16 cellular contexts compared by ENCODE assay signal in the genomic region with DNA sequence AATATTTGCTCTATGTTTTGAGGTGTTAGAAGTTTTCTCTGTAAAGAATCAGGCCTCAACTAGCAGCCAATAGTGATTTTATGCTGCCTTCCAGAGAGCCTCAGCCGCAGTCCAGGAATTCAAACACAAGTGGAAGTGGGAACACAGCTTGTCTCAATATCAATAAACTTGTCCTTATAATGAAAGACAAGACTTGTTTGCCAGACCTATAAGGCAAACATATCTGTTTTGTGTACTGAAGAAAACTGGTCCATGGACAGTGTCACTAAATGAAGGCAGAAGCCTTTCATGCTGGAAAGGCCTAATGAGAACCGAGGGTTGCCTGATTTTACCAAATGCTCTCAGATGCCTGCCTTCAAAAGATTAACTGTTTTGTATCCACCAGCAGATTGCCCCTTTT.
DNase-seq lines count a peak whose midpoint lies in the region; ATAC-seq and TF ChIP-seq lines count a peak whose summit lies in the region.
"Had no signal": no experiment of that assay in that cellular context is flagged by ENCODE, and none has a peak within 500 bp of the region (broad histone marks: within the 10 kb centered on the region; RNA-seq: fewer than 3 reads in every experiment).

No MANE protein-coding gene starts in this region.

- H3K79me2 ChIP-seq in hepatocyte (no peaks in the 10 kb centered on the region), smooth muscle cell (ENCODE audit: low read depth) (no peaks in the 10 kb centered on the region)

- peak overlapping the region; percentile 12 for H3K4me2 ChIP-seq in hepatocyte
- H3K4me2 ChIP-seq in smooth muscle cell = no peak overlapping the region
- H3K4me2 ChIP-seq: BLaER1 treated with 17β-estradiol and CSF1 and Interleukin-3, amounts not matched to agents 10 nM and 100 nM had no signal

- DNase-seq in NCI-H82 (lab: John Stamatoyannopoulos, UW) = peak; percentile 84
- no peak for DNase-seq in NCI-H82 treated with DMSO at 0.1 percent for 48 hours (lab: John Stamatoyannopoulos, UW; ENCODE audit: unreplicated experiment)
- no peak for DNase-seq in hepatocyte (ENCODE audit: low spot score)
- peak; percentile 12 for DNase-seq in prostate gland (ENCODE audit: low spot score)
- DNase-seq in transverse colon = no peak
- DNase-seq in cortex of kidney (lab: John Stamatoyannopoulos, UW) = no peak
- DNase-seq in stimulated activated naive CD8-positive, alpha-beta T cell treated with anti-CD3 and anti-CD28 coated beads, Interleukin-15, Interleukin-2, amounts not matched to agents 100 U/mL and 50 U/mL, for 24 hours = no peak
- no peak for DNase-seq in smooth muscle cell (lab: John Stamatoyannopoulos, UW; ENCODE audit: unreplicated experiment)
- DNase-seq: ACHN; CD4-positive, CD25-positive, alpha-beta regulatory T cell; DMS79; EL; HCEC 1CT; HFFc6 had no signal

- H3K27me3 ChIP-seq in hepatocyte (no peaks in the 10 kb centered on the region), prostate gland (replicated peaks; ENCODE audit: insufficient read depth) (no peaks in the 10 kb centered on the region), transverse colon (no peaks in the 10 kb centered on the region), smooth muscle cell (ENCODE audit: low read depth) (peaks cover 7% of the 10 kb centered on the region)
- H3K27me3 ChIP-seq: BLaER1 treated with 17β-estradiol and CSF1 and Interleukin-3, amounts not matched to agents 10 nM and 100 nM had no signal

- no peaks in the 10 kb centered on the region for H3K9me3 ChIP-seq in hepatocyte (ENCODE audit: low read depth)
- H3K9me3 ChIP-seq in prostate gland = no peaks in the 10 kb centered on the region
- no peaks in the 10 kb centered on the region for H3K9me3 ChIP-seq in transverse colon
- H3K9me3 ChIP-seq in smooth muscle cell (replicated peaks; ENCODE audit: low read depth) = no peaks in the 10 kb centered on the region
- H3K9me3 ChIP-seq: BLaER1 treated with 17β-estradiol and CSF1 and Interleukin-3, amounts not matched to agents 10 nM and 100 nM had no signal

- no peak overlapping the region for H3K9ac ChIP-seq in smooth muscle cell (ENCODE audit: low read depth)
- H3K9ac ChIP-seq: BLaER1 treated with 17β-estradiol and CSF1 and Interleukin-3, amounts not matched to agents 10 nM and 100 nM had no signal

- no peak overlapping the region for H3K27ac ChIP-seq in hepatocyte
- no peak overlapping the region for H3K27ac ChIP-seq in prostate gland
- H3K27ac ChIP-seq in transverse colon = peak overlapping the region in 3 of 4 donors; percentile 8 to 62 (median 32)
- no peak overlapping the region for H3K27ac ChIP-seq in smooth muscle cell (ENCODE audit: low read depth)
- H3K27ac ChIP-seq: BLaER1 treated with 17β-estradiol and CSF1 and Interleukin-3, amounts not matched to agents 10 nM and 100 nM; HL-60 had no signal

- H3F3A ChIP-seq in smooth muscle cell (ENCODE audit: low read depth) = no peaks in the 10 kb centered on the region

- in situ Hi-C loops in transverse colon (cut with MboI; ENCODE audit: low pct_ligation_motif_present in 1 of 4, low pct_unique_long_range_greater_than_20kb in 1 of 4, low sequenced_read_pairs in 3 of 4) = no loop called here

- no peak for TF ChIP-seq EP300 in transverse colon (IDR thresholded peaks at IDR 0.05; ENCODE audit: low read depth)

- TF ChIP-seq POLR2A in prostate gland (IDR thresholded peaks at IDR 0.05) = no peak
- no peak for TF ChIP-seq POLR2A in transverse colon (IDR thresholded peaks at IDR 0.05)

- no peaks in the 10 kb centered on the region for H4K20me1 ChIP-seq in hepatocyte (ENCODE audit: insufficient read depth, poor library complexity, severe bottlenecking)
- no peaks in the 10 kb centered on the region for H4K20me1 ChIP-seq in smooth muscle cell (ENCODE audit: low read depth)
- H4K20me1 ChIP-seq: BLaER1 treated with 17β-estradiol and CSF1 and Interleukin-3, amounts not matched to agents 10 nM and 100 nM had no signal

- TF ChIP-seq CTCF in hepatocyte (IDR thresholded peaks at IDR 0.05; ENCODE audit: poor library complexity) = no peak
- TF ChIP-seq CTCF in prostate gland (IDR thresholded peaks at IDR 0.05) = no peak
- no peak for TF ChIP-seq CTCF in transverse colon (IDR thresholded peaks at IDR 0.05)
- no peak for TF ChIP-seq CTCF in smooth muscle cell (IDR thresholded peaks at IDR 0.05; ENCODE audit: borderline replicate concordance, insufficient read depth, poor library complexity, severe bottlenecking)

- intact Hi-C loops in prostate gland (cut with DNase I) = no loop called here
- intact Hi-C loops in transverse colon (cut with DNase I; ENCODE audit: low total_unique reads) = no loop called here

- no peak for ATAC-seq in stimulated activated naive CD8-positive, alpha-beta T cell treated with anti-CD3 and anti-CD28 coated beads, Interleukin-15, Interleukin-2, amounts not matched to agents 100 U/mL and 50 U/mL, for 24 hours

- peaks cover 4% of the 10 kb centered on the region for H3K4me1 ChIP-seq in hepatocyte (ENCODE audit: insufficient read depth)
- H3K4me1 ChIP-seq in prostate gland (replicated peaks) = no peaks in the 10 kb centered on the region
- H3K4me1 ChIP-seq in transverse colon = peaks cover 0 to 5% (median 0%) of the 10 kb centered on the region in 4 donors
- peaks cover 27% of the 10 kb centered on the region for H3K4me1 ChIP-seq in smooth muscle cell (ENCODE audit: low read depth)
- H3K4me1 ChIP-seq: BLaER1 treated with 17β-estradiol and CSF1 and Interleukin-3, amounts not matched to agents 10 nM and 100 nM had no signal

- no peaks in the 10 kb centered on the region for H3K36me3 ChIP-seq in hepatocyte (replicated peaks; ENCODE audit: insufficient read depth, low read depth)
- no peaks in the 10 kb centered on the region for H3K36me3 ChIP-seq in prostate gland
- H3K36me3 ChIP-seq in transverse colon = no peaks in the 10 kb centered on the region
- no peaks in the 10 kb centered on the region for H3K36me3 ChIP-seq in smooth muscle cell (ENCODE audit: low read depth)
- H3K36me3 ChIP-seq: BLaER1 treated with 17β-estradiol and CSF1 and Interleukin-3, amounts not matched to agents 10 nM and 100 nM had no signal

- H2AFZ ChIP-seq in hepatocyte (no peak overlapping the region), smooth muscle cell (ENCODE audit: low read depth) (no peak overlapping the region)

- H3K9me2 ChIP-seq in hepatocyte (replicated peaks; ENCODE audit: insufficient read depth) = no peaks in the 10 kb centered on the region

- 46% methylated on average over 2 of the region's 2 CpGs for WGBS in hepatocyte (ENCODE audit: low lambda C conversion rate, missing lambda C conversion rate)
- 54% methylated on average over 2 of the region's 2 CpGs for WGBS in prostate gland
- WGBS in transverse colon (ENCODE audit: low coverage in 1 of 2), 2 donors = 76 to 78% methylated on average over 2 of the region's 2 CpGs
- 66% methylated on average over 2 of the region's 2 CpGs for WGBS in smooth muscle cell (ENCODE audit: low lambda C conversion rate)

- no peak overlapping the region for H3K4me3 ChIP-seq in hepatocyte
- no peak overlapping the region for H3K4me3 ChIP-seq in prostate gland
- no peak overlapping the region for H3K4me3 ChIP-seq in transverse colon
- H3K4me3 ChIP-seq in smooth muscle cell = no peak overlapping the region
- H3K4me3 ChIP-seq: BLaER1 treated with 17β-estradiol and CSF1 and Interleukin-3, amounts not matched to agents 10 nM and 100 nM had no signal

Comparison
In these comparisons a context has a peak if more than half of its experiments do, and no peak if none do; other contexts are left out.
1. DNase-seq: peak in NCI-H82 (single experiment) and prostate gland (single experiment); none in NCI-H82 treated with DMSO at 0.1 percent for 48 hours (single experiment), hepatocyte (single experiment), transverse colon (single experiment), cortex of kidney (single experiment), stimulated activated naive CD8-positive, alpha-beta T cell treated with anti-CD3 and anti-CD28 coated beads, Interleukin-15, Interleukin-2, amounts not matched to agents 100 U/mL and 50 U/mL, for 24 hours (single experiment) and smooth muscle cell (single experiment).
2. H3K27ac ChIP-seq: peak in transverse colon (3 of 4); none in hepatocyte (single experiment), prostate gland (0 of 2) and smooth muscle cell (single experiment).